8 cellular contexts compared by ENCODE assay signal in the genomic region with DNA sequence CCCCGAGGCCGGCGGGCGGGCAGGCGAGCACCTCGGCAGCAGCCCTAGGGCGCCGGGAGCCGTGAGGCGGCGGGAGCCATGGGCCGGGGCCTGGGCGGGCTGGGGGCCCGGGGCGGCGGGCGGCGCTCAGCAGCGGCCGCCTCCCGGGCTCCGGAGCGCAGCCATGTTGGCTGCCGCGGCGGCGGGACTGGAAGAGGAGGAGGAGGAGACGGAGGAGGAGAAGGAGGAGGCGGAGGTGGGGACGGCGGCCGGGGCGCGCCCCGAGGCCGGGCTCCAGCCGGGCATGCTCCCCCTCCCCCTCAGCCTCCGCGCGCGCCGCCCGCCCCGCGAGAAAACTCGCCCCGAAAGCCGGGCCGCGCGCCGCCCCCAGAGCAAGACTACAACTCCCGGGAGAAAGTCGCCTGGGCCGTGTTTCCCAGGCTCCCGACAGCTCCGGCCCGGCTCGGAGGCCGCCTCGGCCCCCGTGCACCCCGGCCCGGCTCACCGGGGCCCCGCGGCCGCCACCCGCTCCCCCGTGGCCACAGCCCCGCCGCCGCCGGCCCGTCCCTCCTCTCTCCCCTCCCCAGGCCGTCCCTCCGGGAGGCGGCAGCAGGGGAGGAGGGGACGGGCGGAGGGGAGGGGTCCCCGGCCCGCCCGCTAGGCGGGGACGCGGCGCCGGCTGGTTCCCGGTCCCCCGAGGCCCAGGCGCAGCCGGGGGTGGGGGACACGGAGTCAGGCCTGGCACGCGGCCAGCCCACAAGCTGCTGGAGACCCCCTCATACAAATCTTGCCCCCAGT. TPM values are rescaled to one million over a fixed set of nuclear protein-coding genes. Genes with fewer than 3 reads are reported as not detected.
DNase-seq lines count a peak whose midpoint lies in the region; ATAC-seq and TF ChIP-seq lines count a peak whose summit lies in the region.

A gene with protein sequence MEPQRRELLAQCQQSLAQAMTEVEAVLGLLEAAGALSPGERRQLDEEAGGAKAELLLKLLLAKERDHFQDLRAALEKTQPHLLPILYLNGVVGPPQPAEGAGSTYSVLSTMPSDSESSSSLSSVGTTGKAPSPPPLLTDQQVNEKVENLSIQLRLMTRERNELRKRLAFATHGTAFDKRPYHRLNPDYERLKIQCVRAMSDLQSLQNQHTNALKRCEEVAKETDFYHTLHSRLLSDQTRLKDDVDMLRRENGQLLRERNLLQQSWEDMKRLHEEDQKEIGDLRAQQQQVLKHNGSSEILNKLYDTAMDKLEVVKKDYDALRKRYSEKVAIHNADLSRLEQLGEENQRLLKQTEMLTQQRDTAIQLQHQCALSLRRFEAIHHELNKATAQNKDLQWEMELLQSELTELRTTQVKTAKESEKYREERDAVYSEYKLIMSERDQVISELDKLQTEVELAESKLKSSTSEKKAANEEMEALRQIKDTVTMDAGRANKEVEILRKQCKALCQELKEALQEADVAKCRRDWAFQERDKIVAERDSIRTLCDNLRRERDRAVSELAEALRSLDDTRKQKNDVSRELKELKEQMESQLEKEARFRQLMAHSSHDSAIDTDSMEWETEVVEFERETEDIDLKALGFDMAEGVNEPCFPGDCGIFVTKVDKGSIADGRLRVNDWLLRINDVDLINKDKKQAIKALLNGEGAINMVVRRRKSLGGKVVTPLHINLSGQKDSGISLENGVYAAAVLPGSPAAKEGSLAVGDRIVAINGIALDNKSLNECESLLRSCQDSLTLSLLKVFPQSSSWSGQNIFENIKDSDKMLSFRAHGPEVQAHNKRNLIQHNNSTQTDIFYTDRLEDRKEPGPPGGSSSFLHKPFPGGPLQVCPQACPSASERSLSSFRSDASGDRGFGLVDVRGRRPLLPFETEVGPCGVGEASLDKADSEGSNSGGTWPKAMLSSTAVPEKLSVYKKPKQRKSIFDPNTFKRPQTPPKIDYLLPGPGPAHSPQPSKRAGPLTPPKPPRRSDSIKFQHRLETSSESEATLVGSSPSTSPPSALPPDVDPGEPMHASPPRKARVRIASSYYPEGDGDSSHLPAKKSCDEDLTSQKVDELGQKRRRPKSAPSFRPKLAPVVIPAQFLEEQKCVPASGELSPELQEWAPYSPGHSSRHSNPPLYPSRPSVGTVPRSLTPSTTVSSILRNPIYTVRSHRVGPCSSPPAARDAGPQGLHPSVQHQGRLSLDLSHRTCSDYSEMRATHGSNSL (N-terminal part only) (minus strand): TSS at position 190 of the 777 bp plus-strand sequence. CDS start 235 bp downstream, outside the sequence.

- no peak within 1 kb of the TSS for H2AFZ ChIP-seq in OCI-LY3 (ENCODE audit: low read depth, low read length)

- H3K27me3 Mint-ChIP-seq in brain, result peaks cover 7% of the 10 kb centered on the region

- peak; percentile 21 for DNase-seq in activated T-cell treated with anti-CD3 and anti-CD28 coated beads for 48 hours (ENCODE audit: low read depth)
- DNase-seq in activated T-cell treated with anti-CD3 and anti-CD28 coated beads, Interleukin-2, amount 50 U/mL, for 1 hour, result no peak
- peak; percentile 82 for DNase-seq in sciatic nerve (ENCODE audit: low spot score)
- DNase-seq in NCI-H524 treated with DMSO at 0.1 percent for 48 hours (lab: John Stamatoyannopoulos, UW), result no peak

- H3K4me1 Mint-ChIP-seq in brain, result peaks cover 51% of the 10 kb centered on the region

- no peaks in the 10 kb centered on the region for H3K36me3 ChIP-seq in OCI-LY3 (replicated peaks; ENCODE audit: low read depth, low read length)

- no peak within 1 kb of the TSS for H3K27ac ChIP-seq in OCI-LY3 (ENCODE audit: low read length)

- H3K4me2 ChIP-seq in OCI-LY3 (ENCODE audit: low read length), result peak within 1 kb of the TSS; percentile 62

- peak within 1 kb of the TSS; percentile 88 to 97 (median 95) for H3K27ac Mint-ChIP-seq in brain

- TF ChIP-seq CTCF in OCI-LY3 (IDR thresholded peaks at IDR 0.05; ENCODE audit: low read depth, low read length) (no peak), brain (conservative IDR thresholded peaks at IDR 0.05) (no peak)

- ATAC-seq in HG02610 (IDR thresholded peaks at IDR 0.05; ENCODE audit: unreplicated experiment), result peak; percentile 60
- peak; percentile 91 for ATAC-seq in sciatic nerve

- H3K36me3 Mint-ChIP-seq in brain, result peaks cover 2% of the 10 kb centered on the region

- H3K27me3 ChIP-seq in OCI-LY3 (ENCODE audit: low read depth, low read length), result peaks cover 16% of the 10 kb centered on the region

- peak within 1 kb of the TSS; percentile 84 to 96 (median 91) for H3K4me3 Mint-ChIP-seq in brain

- H3K9ac ChIP-seq in OCI-LY3 (ENCODE audit: low read length), result peak within 1 kb of the TSS; percentile 48; the same call in 1 of the 2 replicates

- no peaks in the 10 kb centered on the region for H3K79me2 ChIP-seq in OCI-LY3 (ENCODE audit: low read length)

- peaks cover 0 to 3% (median 2%) of the 10 kb centered on the region in 5 experiments for H3K9me3 Mint-ChIP-seq in brain

- H4K20me1 ChIP-seq in OCI-LY3 (ENCODE audit: insufficient read depth, low read length), result no peaks in the 10 kb centered on the region

- H3K9me3 ChIP-seq in OCI-LY3 (ENCODE audit: insufficient read depth, low read length), result no peaks in the 10 kb centered on the region

- H3K4me3 ChIP-seq in OCI-LY3 (ENCODE audit: low read length), result peak within 1 kb of the TSS; percentile 79
- peak within 1 kb of the TSS; percentile 84 for H3K4me3 ChIP-seq in iPS-11a (ENCODE audit: low read depth, low read length)

- H3K4me1 ChIP-seq in OCI-LY3 (ENCODE audit: low read length), result peaks cover 6% of the 10 kb centered on the region; the same call in 1 of the 2 replicates

- intact Hi-C loops in sciatic nerve (cut with DNase I), result no loop called here

RNA-seq across cellular contexts. Expression of the gene that starts here (rescaled TPM):
- 20.7 TPM for polyA plus RNA-seq in brain (ENCODE audit: insufficient read depth, low read depth, low replicate concordance)
- 31.3 TPM for total RNA-seq in sciatic nerve

Comparison
In these comparisons a context has a peak if more than half of its experiments do, and no peak if none do; other contexts are left out.
1. DNase-seq: peak in activated T-cell treated with anti-CD3 and anti-CD28 coated beads for 48 hours (single experiment) and sciatic nerve (single experiment); none in activated T-cell treated with anti-CD3 and anti-CD28 coated beads, Interleukin-2, amount 50 U/mL, for 1 hour (single experiment) and NCI-H524 treated with DMSO at 0.1 percent for 48 hours (single experiment).